In the genomic region with DNA sequence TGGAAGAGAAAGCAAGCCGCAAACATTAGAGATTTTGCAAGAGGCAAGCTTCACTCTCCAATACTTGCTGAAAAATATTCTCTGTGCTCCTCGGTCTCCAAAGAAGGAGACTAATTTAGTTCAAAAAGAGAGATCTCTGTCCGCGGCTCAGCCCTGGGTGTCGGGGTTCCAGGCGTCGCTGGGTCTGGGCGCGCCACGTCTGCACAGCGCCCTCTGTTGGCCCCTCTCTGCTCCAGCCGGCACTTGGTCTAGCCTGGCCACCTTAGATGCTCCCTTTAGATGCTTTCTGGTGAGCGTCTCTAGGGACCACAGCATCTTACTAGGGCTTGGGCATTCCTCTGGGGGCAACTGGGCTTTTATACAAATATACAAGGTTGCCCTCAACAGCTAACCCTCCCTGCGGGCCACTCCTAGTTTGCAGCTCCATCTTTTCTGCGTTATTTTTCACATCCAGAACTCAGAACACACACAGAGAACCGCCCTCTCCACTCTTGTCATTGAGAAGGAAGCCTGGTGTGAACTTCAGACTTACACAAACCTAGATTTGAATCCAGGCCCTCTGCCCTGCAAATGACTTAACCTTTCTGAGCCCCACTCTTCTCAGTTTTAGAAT, we compare ENCODE assay signal across 8 cellular contexts.
DNase-seq lines count a peak whose midpoint lies in the region; ATAC-seq and TF ChIP-seq lines count a peak whose summit lies in the region.

No MANE protein-coding gene starts in this region.

- no peaks in the 10 kb centered on the region for H3K9me3 ChIP-seq in heart right ventricle

- peaks cover 0 to 2% (median 0%) of the 10 kb centered on the region in 3 donors for H3K27me3 Mint-ChIP-seq in CD14-positive monocyte (ENCODE audit: low read depth in 3 of 3)

- no peaks in the 10 kb centered on the region for H3K27me3 ChIP-seq in heart right ventricle

- H3K36me3 Mint-ChIP-seq in CD14-positive monocyte: peaks cover 0 to 3% of the 10 kb centered on the region in 2 donors

- peaks cover 0 to 5% (median 3%) of the 10 kb centered on the region in 7 donors for H3K9me3 Mint-ChIP-seq in CD14-positive monocyte

- peak overlapping the region; percentile 50 to 80 (median 75) for H3K27ac Mint-ChIP-seq in CD14-positive monocyte

- TF ChIP-seq CTCF in CD14-positive monocyte (IDR thresholded peaks at IDR 0.05): peak; percentile 90
- TF ChIP-seq CTCF in heart right ventricle (IDR thresholded peaks at IDR 0.05): peak in 8 of 9 donors; percentile 22 to 78 (median 62)

- DNase-seq in CD14-positive monocyte (ENCODE audit: low spot score): peak; percentile 54
- peak; percentile 42 for DNase-seq in NOMO-1 treated with dmso at 0.1 percent for 144 hours (lab: John Stamatoyannopoulos, UW; ENCODE audit: unreplicated experiment)
- DNase-seq in activated T-helper 9 cell treated with anti-CD3 and anti-CD28 coated beads, Interleukin-2, amount 50 U/mL, for 16 hours (ENCODE audit: low read depth): peak; percentile 17
- DNase-seq in heart right ventricle: peak in 1 of 2 donors; percentile 46
- DNase-seq in stimulated activated CD4-positive, alpha-beta T cell treated with anti-CD3 and anti-CD28 coated beads, Interleukin-15, amount 100 ng/mL, for 48 hours (ENCODE audit: low read depth in 2 of 2): peak; percentile 36 to 49
- no peak for DNase-seq in NCI-H226
- DNase-seq in NCI-H128 (lab: John Stamatoyannopoulos, UW; ENCODE audit: unreplicated experiment): no peak

- peak overlapping the region; percentile 81 to 95 for H3K4me3 Mint-ChIP-seq in CD14-positive monocyte

- H3K36me3 ChIP-seq in heart right ventricle: no peaks in the 10 kb centered on the region

- intact Hi-C loops in CD14-positive monocyte (cut with micrococcal nuclease): loop anchor here (5.0 to 10.0 kb wide), 3 partner anchors 35 to 77 kb away; a partner anchor contains a TSS
- intact Hi-C loops in heart right ventricle (cut with DNase I): loop anchor here in 2 of 10 donors (5.0 to 10.0 kb wide), 2 partner anchors 137 to 145 kb away; no protein-coding TSS in a partner anchor

- H3K27ac ChIP-seq in heart right ventricle: peak overlapping the region in 1 of 10 donors; percentile 28

- peaks cover 18% of the 10 kb centered on the region for H3K4me1 Mint-ChIP-seq in CD14-positive monocyte

- H3K4me1 ChIP-seq in heart right ventricle: peaks cover 0 to 17% (median 0%) of the 10 kb centered on the region in 9 donors

- 43 to 53% methylated on average over 16 of the region's 16 CpGs for WGBS in heart right ventricle, 2 donors

- H3K4me3 ChIP-seq in heart right ventricle: peak overlapping the region in 3 of 10 donors; percentile 13 to 28 (median 22)

- peak; percentile 69 for ATAC-seq in GM21526 (IDR thresholded peaks at IDR 0.05; ENCODE audit: low FRiP score, unreplicated experiment)
- ATAC-seq in heart right ventricle: peak in 5 of 8 donors; percentile 35 to 75 (median 53)

Comparison
In these comparisons a context has a peak if more than half of its experiments do, and no peak if none do; other contexts are left out.
1. DNase-seq: peak in CD14-positive monocyte (single experiment), NOMO-1 treated with dmso at 0.1 percent for 144 hours (single experiment), activated T-helper 9 cell treated with anti-CD3 and anti-CD28 coated beads, Interleukin-2, amount 50 U/mL, for 16 hours (single experiment) and stimulated activated CD4-positive, alpha-beta T cell treated with anti-CD3 and anti-CD28 coated beads, Interleukin-15, amount 100 ng/mL, for 48 hours (2 of 2); none in NCI-H226 (single experiment) and NCI-H128 (single experiment).